In genomic region chr16:55494994-55495421, GRCh38 we compare ENCODE assay signal across 9 cellular contexts. TPM values are rescaled to one million over a fixed set of nuclear protein-coding genes. Genes with fewer than 3 reads are reported as not detected.
DNase-seq lines count a peak whose midpoint lies in the region; ATAC-seq, FAIRE-seq and TF ChIP-seq lines count a peak whose summit lies in the region.
"Had no signal": no experiment of that assay in that cellular context is flagged by ENCODE, and none has a peak within 500 bp of the region (broad histone marks: within the 10 kb centered on the region; RNA-seq: fewer than 3 reads in every experiment).

No MANE protein-coding gene starts in this region.

- POLR2A ChIA-PET in A549 (lab: Yijun Ruan, JAX), result no interaction called here

- intact Hi-C loops in left colon (cut with DNase I, micrococcal nuclease), result loop anchor here in 1 of 2 donors (5.0 kb wide), 1 partner anchor 47 kb away; no protein-coding TSS in a partner anchor
- intact Hi-C loops in upper lobe of right lung (cut with DNase I), result no loop called here

- no peaks in the 10 kb centered on the region for H3K9me3 Mint-ChIP-seq in activated T-cell treated with anti-CD3 and anti-CD28 coated beads, Interleukin-2, amount 50 U/mL, for 4 hours
- H3K9me3 Mint-ChIP-seq: T-helper 1 cell treated with Interleukin-12 subunit alpha and Interleukin-12 subunit beta and Interleukin-4 antibody, amounts not matched to agents 30 μg/mL and 1 μg/mL, for 36 hours had no signal

- no peak overlapping the region for H3K4me2 ChIP-seq in A549

- 0 out of 3 replicates have a peak, but pooled peaks cover 5% of the 10 kb centered on the region for H3K4me1 ChIP-seq in A549
- peaks cover 10% of the 10 kb centered on the region for H3K4me1 ChIP-seq in upper lobe of right lung

- FAIRE-seq in A549 (lab: Jason Lieb, UNC) (no peak), bronchial epithelial cell (lab: Jason Lieb, UNC) (peak; percentile 77)

- CTCF ChIA-PET in A549 (lab: Yijun Ruan, JAX), result interaction anchor here (0.6 to 3.9 kb wide), 8 partner anchors 11 to 209 kb away, joined by 3 to 25 read pairs (median 3); no protein-coding TSS in a partner anchor

- no peak overlapping the region for H3K27ac ChIP-seq in A549
- H3K27ac ChIP-seq in upper lobe of right lung, result no peak overlapping the region

- TF ChIP-seq RAD21 in A549 (conservative IDR thresholded peaks at IDR 0.05 in 1 of 2, IDR thresholded peaks at IDR 0.05 in 1 of 2), result peak; percentile 50 to 59; a peak in 4 of 5 replicates

- peak in 1 of 2 experiments; percentile 62 for DNase-seq in A549 (ENCODE audit: low read depth in 1 of 2, low spot score in 1 of 2)
- peak; percentile 57 to 71 for DNase-seq in Kasumi-1 (lab: John Stamatoyannopoulos, UW)
- DNase-seq in bronchial epithelial cell (ENCODE audit: low read depth), result peak; percentile 81
- peak; percentile 35 to 40 for DNase-seq in left colon
- no peak for DNase-seq in upper lobe of right lung
- no peak for DNase-seq in activated T-cell treated with anti-CD3 and anti-CD28 coated beads, Interleukin-2, amount 50 U/mL, for 4 hours
- no peak for DNase-seq in SHP77 treated with DMSO at 0.1 percent for 48 hours (lab: John Stamatoyannopoulos, UW)

- peaks cover 4% of the 10 kb centered on the region for H3K4me1 Mint-ChIP-seq in activated T-cell treated with anti-CD3 and anti-CD28 coated beads, Interleukin-2, amount 50 U/mL, for 4 hours (ENCODE audit: low read depth)

- H3K4me3 Mint-ChIP-seq in activated T-cell treated with anti-CD3 and anti-CD28 coated beads, Interleukin-2, amount 50 U/mL, for 4 hours, result no peak overlapping the region
- H3K4me3 Mint-ChIP-seq: T-helper 1 cell treated with Interleukin-12 subunit alpha and Interleukin-12 subunit beta and Interleukin-4 antibody, amounts not matched to agents 30 μg/mL and 1 μg/mL, for 36 hours had no signal

- TF ChIP-seq CTCF in A549 (IDR thresholded peaks at IDR 0.05) (no peak), bronchial epithelial cell (IDR thresholded peaks at IDR 0.05; ENCODE audit: insufficient read depth, low read length, severe bottlenecking) (peak; percentile 62), upper lobe of right lung (IDR thresholded peaks at IDR 0.05) (peak; percentile 36)

- no peaks in the 10 kb centered on the region for H3K36me3 Mint-ChIP-seq in activated T-cell treated with anti-CD3 and anti-CD28 coated beads, Interleukin-2, amount 50 U/mL, for 4 hours (ENCODE audit: insufficient read depth)

- TF ChIP-seq POLR2A in A549 (IDR thresholded peaks at IDR 0.05; ENCODE audit: low read length), result no peak

- 29% methylated on average over 3 of the region's 3 CpGs for WGBS in A549 (ENCODE audit: missing lambda C conversion rate)

- H3K27me3 Mint-ChIP-seq in activated T-cell treated with anti-CD3 and anti-CD28 coated beads, Interleukin-2, amount 50 U/mL, for 4 hours (ENCODE audit: low read depth), result peaks cover 3% of the 10 kb centered on the region

- H3K27me3 ChIP-seq in bronchial epithelial cell (ENCODE audit: control insufficient read depth, insufficient read depth, low read length), result no peaks in the 10 kb centered on the region
- no peaks in the 10 kb centered on the region for H3K27me3 ChIP-seq in upper lobe of right lung

- ATAC-seq in A549 (peak; percentile 67 to 91; a peak in 4 of 6 replicates), left colon (peak; percentile 97), upper lobe of right lung (peak; percentile 83), GM18907 (IDR thresholded peaks at IDR 0.05; ENCODE audit: unreplicated experiment) (no peak)
- ATAC-seq in activated T-cell treated with anti-CD3 and anti-CD28 coated beads, Interleukin-2, amount 50 U/mL, for 4 hours, result no peak

- H3K4me3 ChIP-seq in A549 (no peak overlapping the region), bronchial epithelial cell (ENCODE audit: low read depth, low read length) (no peak overlapping the region), upper lobe of right lung (no peak overlapping the region)

- H3K9me3 ChIP-seq in A549, result no peaks in the 10 kb centered on the region
- H3K9me3 ChIP-seq in upper lobe of right lung, result no peaks in the 10 kb centered on the region

- H3K36me3 ChIP-seq in bronchial epithelial cell (ENCODE audit: control insufficient read depth, insufficient read depth, low read length), result no peaks in the 10 kb centered on the region
- H3K36me3 ChIP-seq in upper lobe of right lung, result peaks cover 27% of the 10 kb centered on the region

- TF ChIP-seq EP300 in A549 (IDR thresholded peaks at IDR 0.05), result no peak

TF ChIP-seq in A549, 52 proteins besides CTCF, POLR2A, EP300 and RAD21:
- TF ChIP-seq FOSB (CRISPR knock-in tag; IDR thresholded peaks at IDR 0.05), result no peak
- no peak for TF ChIP-seq NFE2L2 (conservative IDR thresholded peaks at IDR 0.05; ENCODE audit: low read length)
- TF ChIP-seq SMC3 (IDR thresholded peaks at IDR 0.05), result peak; percentile 33; the same call in 1 of the 3 replicates

RNA-seq across cellular contexts. Expression of gene LPCAT2, which starts 13.9 kb away (rescaled TPM):
- polyA plus RNA-seq in A549 (2011; rRNA removed) (16.3 and 17.1 TPM in 2 replicates), A549 (2017; fragmentation: RNase III; extraction: RNeasy Plus Mini Kit Qiagen cat#74134 plus additional on column Dnase treatment) (6.0 to 8.0 TPM (median 7.4 TPM) in 3 replicates)
- 2.7 and 3.3 TPM in 2 replicates for polyA plus RNA-seq in A549 (2012; cell fraction: cytosol; rRNA removed)
- 3.6 and 3.7 TPM in 2 replicates for polyA plus RNA-seq in A549 (2012; cell fraction: nucleus; rRNA removed)
- polyA minus RNA-seq in A549 (2011; rRNA and poly(A)+ RNA removed), result 6.8 and 13.6 TPM in 2 replicates
- total RNA-seq in bronchial epithelial cell (11.8 TPM in 2 replicates), left colon (10 to 100 TPM; 14.0 to 17.9 TPM), upper lobe of right lung (32.8 TPM)
- total RNA-seq in activated T-cell treated with anti-CD3 and anti-CD28 coated beads, Interleukin-2, amount 50 U/mL, for 4 hours, result 1 to 10 TPM in 1 of 3 donors, under 1 TPM in 2; 0.18 to 1.5 (median 0.79) TPM

RNA-seq across cellular contexts. Expression of gene MMP2, which starts 16.0 kb away (rescaled TPM):
- polyA plus RNA-seq in A549 (2011; rRNA removed) (11.8 and 16.2 TPM in 2 replicates), A549 (2017; fragmentation: RNase III; extraction: RNeasy Plus Mini Kit Qiagen cat#74134 plus additional on column Dnase treatment) (9.5 to 14.6 TPM (median 11.5 TPM) in 3 replicates)
- 5.9 and 7.6 TPM in 2 replicates for polyA plus RNA-seq in A549 (2012; cell fraction: cytosol; rRNA removed)
- polyA plus RNA-seq in A549 (2012; cell fraction: nucleus; rRNA removed), result 11.8 and 13.2 TPM in 2 replicates
- 20.7 and 26.3 TPM in 2 replicates for polyA minus RNA-seq in A549 (2011; rRNA and poly(A)+ RNA removed)
- total RNA-seq in bronchial epithelial cell (5.8 and 12.4 TPM in 2 replicates), left colon (100 to 1,000 TPM in 1 of 2 donors, 10 to 100 TPM in 1; 57.5 to 136 TPM), upper lobe of right lung (353 TPM)
- total RNA-seq in activated T-cell treated with anti-CD3 and anti-CD28 coated beads, Interleukin-2, amount 50 U/mL, for 4 hours, result under 1 TPM; 0.63 to 0.94 (median 0.87) TPM

Comparison
In these comparisons a context has a peak if more than half of its experiments do, and no peak if none do; other contexts are left out.
1. ATAC-seq: peak in A549 (2 of 2), left colon (single experiment) and upper lobe of right lung (single experiment); none in activated T-cell treated with anti-CD3 and anti-CD28 coated beads, Interleukin-2, amount 50 U/mL, for 4 hours (0 of 2) and GM18907 (single experiment).
2. DNase-seq: peak in Kasumi-1 (2 of 2), bronchial epithelial cell (single experiment) and left colon (2 of 2); none in upper lobe of right lung (single experiment), activated T-cell treated with anti-CD3 and anti-CD28 coated beads, Interleukin-2, amount 50 U/mL, for 4 hours (single experiment) and SHP77 treated with DMSO at 0.1 percent for 48 hours (single experiment).